ENCODE assay signal across 20 cellular contexts in the genomic region with DNA sequence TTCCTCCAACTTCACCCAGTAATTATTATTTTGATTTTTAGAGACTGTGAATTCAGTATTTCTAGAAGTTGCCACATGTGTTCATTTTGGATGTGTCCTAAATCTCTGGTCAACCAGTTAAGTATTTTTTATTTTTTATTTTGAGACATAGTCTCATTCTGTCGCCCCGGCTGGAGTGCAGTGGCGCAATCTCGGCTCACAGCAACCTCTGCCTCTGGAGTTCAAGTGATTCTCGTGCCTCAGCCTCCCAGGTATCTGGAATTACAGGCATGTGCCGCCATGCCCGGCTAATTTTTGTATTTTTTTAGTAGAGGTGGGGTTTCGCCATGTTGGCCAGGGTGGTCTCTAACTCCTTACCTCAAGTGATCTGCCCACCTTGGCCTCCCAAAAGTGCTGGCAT. TPM values are rescaled to one million over a fixed set of nuclear protein-coding genes. Genes with fewer than 3 reads are reported as not detected.
DNase-seq lines count a peak whose midpoint lies in the region; ATAC-seq and TF ChIP-seq lines count a peak whose summit lies in the region.
"Had no signal": no experiment of that assay in that cellular context is flagged by ENCODE, and none has a peak within 500 bp of the region (broad histone marks: within the 10 kb centered on the region; RNA-seq: fewer than 3 reads in every experiment).

No MANE protein-coding gene starts in this region.

- H3K27me3 ChIP-seq in SJSA1 (replicated peaks), result no peaks in the 10 kb centered on the region
- H3K27me3 ChIP-seq in hepatocyte, result no peaks in the 10 kb centered on the region
- H3K27me3 ChIP-seq in thoracic aorta (replicated peaks; ENCODE audit: insufficient read depth), result no peaks in the 10 kb centered on the region

- peaks cover 12% of the 10 kb centered on the region for H4K20me1 ChIP-seq in hepatocyte (ENCODE audit: insufficient read depth, poor library complexity, severe bottlenecking)

- H3K27ac Mint-ChIP-seq in activated naive CD4-positive, alpha-beta T cell treated with anti-CD3 and anti-CD28 coated beads, Interleukin-2, amount 50 U/mL, for 24 hours, result peak overlapping the region; percentile 51
- no peak overlapping the region for H3K27ac Mint-ChIP-seq in activated naive CD4-positive, alpha-beta T cell treated with anti-CD3 and anti-CD28 coated beads, Interleukin-2, amount 10 ng/mL, durations not matched to agents 7 days and 5 days
- H3K27ac Mint-ChIP-seq: activated T-helper 17 cell treated with anti-CD3 and anti-CD28 coated beads, Interleukin-2, amount 50 U/mL, for 72 hours had no signal

- peaks cover 3% of the 10 kb centered on the region for H3K36me3 Mint-ChIP-seq in activated naive CD4-positive, alpha-beta T cell treated with anti-CD3 and anti-CD28 coated beads, Interleukin-2, amount 50 U/mL, for 24 hours
- H3K36me3 Mint-ChIP-seq in activated naive CD4-positive, alpha-beta T cell treated with anti-CD3 and anti-CD28 coated beads, Interleukin-2, amount 10 ng/mL, durations not matched to agents 7 days and 5 days, result peaks cover 27% of the 10 kb centered on the region

- H3K4me1 Mint-ChIP-seq in activated naive CD4-positive, alpha-beta T cell treated with anti-CD3 and anti-CD28 coated beads, Interleukin-2, amount 50 U/mL, for 24 hours, result peaks cover 56% of the 10 kb centered on the region
- H3K4me1 Mint-ChIP-seq in activated naive CD4-positive, alpha-beta T cell treated with anti-CD3 and anti-CD28 coated beads, Interleukin-2, amount 10 ng/mL, durations not matched to agents 7 days and 5 days, result peaks cover 50% of the 10 kb centered on the region

- H3K9me3 Mint-ChIP-seq in activated naive CD4-positive, alpha-beta T cell treated with anti-CD3 and anti-CD28 coated beads, Interleukin-2, amount 50 U/mL, for 24 hours, result no peaks in the 10 kb centered on the region
- H3K9me3 Mint-ChIP-seq in activated naive CD4-positive, alpha-beta T cell treated with anti-CD3 and anti-CD28 coated beads, Interleukin-2, amount 10 ng/mL, durations not matched to agents 7 days and 5 days, result peaks cover 4% of the 10 kb centered on the region
- H3K9me3 Mint-ChIP-seq: activated T-helper 17 cell treated with anti-CD3 and anti-CD28 coated beads, Interleukin-2, amount 50 U/mL, for 72 hours had no signal

- ATAC-seq in thoracic aorta (ENCODE audit: insufficient number of reproducible peaks, low FRiP score, low read depth), result no peak
- ATAC-seq in GM21825 (IDR thresholded peaks at IDR 0.05; ENCODE audit: unreplicated experiment), result no peak
- no peak for ATAC-seq in GM19035 (IDR thresholded peaks at IDR 0.05; ENCODE audit: unreplicated experiment)
- ATAC-seq: activated T-helper 17 cell treated with anti-CD3 and anti-CD28 coated beads, Interleukin-2, amount 50 U/mL, for 72 hours had no signal

- H3K27ac ChIP-seq in SJSA1, result peak overlapping the region; percentile 60; the same call in 1 of the 2 replicates
- peak overlapping the region; percentile 90 for H3K27ac ChIP-seq in hepatocyte
- H3K27ac ChIP-seq in thoracic aorta, result peak overlapping the region; percentile 80 to 82
- H3K27ac ChIP-seq: parathyroid adenoma had no signal

- 95% methylated on average over 8 of the region's 8 CpGs for WGBS in hepatocyte (ENCODE audit: low lambda C conversion rate, missing lambda C conversion rate)

- H3K4me1 ChIP-seq in SJSA1 (replicated peaks) (peaks cover 34% of the 10 kb centered on the region), hepatocyte (ENCODE audit: insufficient read depth) (peaks cover 35% of the 10 kb centered on the region), thoracic aorta (ENCODE audit: control insufficient read depth in 1 of 2, low read depth in 2 of 2) (peaks cover 55 to 87% of the 10 kb centered on the region in 2 donors)

- H3K4me3 Mint-ChIP-seq in activated naive CD4-positive, alpha-beta T cell treated with anti-CD3 and anti-CD28 coated beads, Interleukin-2, amount 50 U/mL, for 24 hours, result no peak overlapping the region
- H3K4me3 Mint-ChIP-seq in activated naive CD4-positive, alpha-beta T cell treated with anti-CD3 and anti-CD28 coated beads, Interleukin-2, amount 10 ng/mL, durations not matched to agents 7 days and 5 days, result no peak overlapping the region
- H3K4me3 Mint-ChIP-seq: activated T-helper 17 cell treated with anti-CD3 and anti-CD28 coated beads, Interleukin-2, amount 50 U/mL, for 72 hours; CD14-positive monocyte had no signal

- H2AFZ ChIP-seq in hepatocyte, result no peak overlapping the region
- H2AFZ ChIP-seq: parathyroid adenoma had no signal

- TF ChIP-seq CTCF in hepatocyte (IDR thresholded peaks at IDR 0.05; ENCODE audit: poor library complexity) (no peak), thoracic aorta (IDR thresholded peaks at IDR 0.05) (no peak)

- H3K4me2 ChIP-seq in hepatocyte, result no peak overlapping the region

- H3K36me3 ChIP-seq in SJSA1, result peaks cover 11% of the 10 kb centered on the region
- H3K36me3 ChIP-seq in hepatocyte (replicated peaks; ENCODE audit: insufficient read depth, low read depth), result no peaks in the 10 kb centered on the region
- no peaks in the 10 kb centered on the region for H3K36me3 ChIP-seq in thoracic aorta

- peaks cover 75% of the 10 kb centered on the region for H3K79me2 ChIP-seq in hepatocyte

- H3K27me3 Mint-ChIP-seq in activated naive CD4-positive, alpha-beta T cell treated with anti-CD3 and anti-CD28 coated beads, Interleukin-2, amount 50 U/mL, for 24 hours, result no peaks in the 10 kb centered on the region
- no peaks in the 10 kb centered on the region for H3K27me3 Mint-ChIP-seq in activated naive CD4-positive, alpha-beta T cell treated with anti-CD3 and anti-CD28 coated beads, Interleukin-2, amount 10 ng/mL, durations not matched to agents 7 days and 5 days
- H3K27me3 Mint-ChIP-seq: activated T-helper 17 cell treated with anti-CD3 and anti-CD28 coated beads, Interleukin-2, amount 50 U/mL, for 72 hours had no signal

- H3K9me2 ChIP-seq in hepatocyte (replicated peaks; ENCODE audit: insufficient read depth), result no peaks in the 10 kb centered on the region

- CTCF ChIA-PET in activated naive CD4-positive, alpha-beta T cell treated with anti-CD3 and anti-CD28 coated beads, Interleukin-2, amount 10 ng/mL, durations not matched to agents 7 days and 5 days (lab: Charles Lee), result interaction anchor here (11.1 kb wide), 1 partner anchor 21 kb away, joined by 140 read pairs; no protein-coding TSS in a partner anchor

- H3K4me3 ChIP-seq in SJSA1 (no peak overlapping the region), hepatocyte (no peak overlapping the region), thoracic aorta (no peak overlapping the region)

- no peak for DNase-seq in activated naive CD4-positive, alpha-beta T cell treated with anti-CD3 and anti-CD28 coated beads, Interleukin-2, amount 10 ng/mL, durations not matched to agents 7 days and 5 days
- DNase-seq in SJSA1 (ENCODE audit: low read depth in 1 of 2, low spot score in 2 of 2) (no peak), hepatocyte (ENCODE audit: low spot score) (no peak), thoracic aorta (ENCODE audit: low spot score) (no peak), iPS-NIHi11 (ENCODE audit: low spot score) (no peak)
- DNase-seq: ACHN; activated CD8-positive, alpha-beta memory T cell treated with anti-CD3 and anti-CD28 coated beads for 24 hours; cerebellar nuclear complex; GF-D8; Kasumi-1; NCI-H1105; NCI-H524; SHP77; stimulated activated CD4-positive, alpha-beta T cell treated with anti-CD3 and anti-CD28 coated beads, Interleukin-4, amount 100 ng/mL, for 1 hour had no signal

- no peaks in the 10 kb centered on the region for H3K9me3 ChIP-seq in SJSA1 (replicated peaks)
- no peaks in the 10 kb centered on the region for H3K9me3 ChIP-seq in hepatocyte (ENCODE audit: low read depth)
- H3K9me3 ChIP-seq in thoracic aorta, result no peaks in the 10 kb centered on the region

RNA-seq across cellular contexts. Expression of a gene that starts 8.0 kb away (rescaled TPM):
- total RNA-seq in SJSA1 (2014; rRNA removed; shearing (Covaris generic)), result 147 and 211 TPM in 2 replicates
- total RNA-seq in hepatocyte, result 136 TPM in 2 replicates
- polyA plus RNA-seq in hepatocyte, result 47.1 and 60.1 TPM in 2 replicates
- total RNA-seq in thoracic aorta, result 100 to 1,000 TPM; 604 to 650 TPM
